ENCODE assay signal across 8 cellular contexts in genomic region chr14:64891839-64892375, GRCh38. TPM values are rescaled to one million over a fixed set of nuclear protein-coding genes. Genes with fewer than 3 reads are reported as not detected.
DNase-seq lines count a peak whose midpoint lies in the region; ATAC-seq, FAIRE-seq and TF ChIP-seq lines count a peak whose summit lies in the region.

No MANE protein-coding gene starts in this region.

- no peaks in the 10 kb centered on the region for H3K9me3 ChIP-seq in Panc1 (ENCODE audit: control insufficient read depth, insufficient read depth, low read depth, low read length)
- no peaks in the 10 kb centered on the region for H3K9me3 ChIP-seq in colonic mucosa

- peak; percentile 96 for FAIRE-seq in A204.1 (lab: Jason Lieb, UNC)

- intact Hi-C loops in Panc1 (cut with micrococcal nuclease; ENCODE audit: unreplicated experiment), result loop anchor here (5.0 kb wide), 2 partner anchors 70 to 220 kb away; no protein-coding TSS in a partner anchor
- intact Hi-C loops in colonic mucosa (cut with DNase I), result loop anchor here (5.0 kb wide), 2 partner anchors 70 to 220 kb away; no protein-coding TSS in a partner anchor

- POLR2A ChIA-PET in Panc1 (lab: Charles Lee), result interaction anchor here (0.7 kb wide), 1 partner anchor 10 kb away, joined by 3 read pairs; no protein-coding TSS in a partner anchor

- H3K4me3 ChIP-seq in Panc1 (ENCODE audit: low read depth in 2 of 2, low read length in 2 of 2) (no peak overlapping the region), colonic mucosa (no peak overlapping the region)

- ATAC-seq in Panc1 (peak; percentile 93), HG03196 (IDR thresholded peaks at IDR 0.05; ENCODE audit: unreplicated experiment) (no peak), GM21528 (IDR thresholded peaks at IDR 0.05; ENCODE audit: low FRiP score, unreplicated experiment) (no peak)

- in situ Hi-C loops in Panc1 (cut with HindIII; ENCODE audit: low pct_unique_long_range_greater_than_20kb, low sequenced_read_pairs), result no loop called here

- H3K27me3 ChIP-seq in Panc1 (ENCODE audit: control insufficient read depth, insufficient read depth, low read length) (peaks cover 9% of the 10 kb centered on the region), colonic mucosa (no peaks in the 10 kb centered on the region)

- BruUV-seq in Panc1 (replicated peaks; lab: Mats Ljungman, UMichigan), result no TSS peak

- H3K36me3 ChIP-seq in Panc1 (ENCODE audit: control insufficient read depth, insufficient read depth, low read length) (no peaks in the 10 kb centered on the region), colonic mucosa (no peaks in the 10 kb centered on the region)

- no peak overlapping the region for H3K9ac ChIP-seq in colonic mucosa (ENCODE audit: low read depth in 2 of 2, low read length in 2 of 2)

- CTCF ChIA-PET in Panc1 (lab: Charles Lee), result interaction anchor here (0.8 to 3.2 kb wide), 5 partner anchors 14 to 93 kb away, joined by 3 to 37 read pairs (median 3); no protein-coding TSS in a partner anchor

- H3K27ac ChIP-seq in Panc1 (ENCODE audit: low read length) (no peak overlapping the region), colonic mucosa (no peak overlapping the region)

- TF ChIP-seq CTCF in Panc1 (IDR thresholded peaks at IDR 0.05) (peak; percentile 40; the same call in 1 of the 2 replicates), colonic mucosa (IDR thresholded peaks at IDR 0.05) (peak; percentile 47)

- H3K4me1 ChIP-seq in Panc1 (ENCODE audit: control insufficient read depth, insufficient read depth, low read length) (no peaks in the 10 kb centered on the region), colonic mucosa (no peaks in the 10 kb centered on the region)

- DNase-seq in DMS79 treated with DMSO at 0.1 percent for 48 hours (lab: John Stamatoyannopoulos, UW) (peak; percentile 75), LHCN-M2 (ENCODE audit: low read depth) (peak; percentile 53), Panc1 (ENCODE audit: low read depth, low spot score) (no peak), colonic mucosa (peak; percentile 46), lung microvascular endothelial cell (ENCODE audit: low read depth in 2 of 2) (peak; percentile 74 to 84)

RNA-seq across cellular contexts. Expression of gene SPTB, which starts 12.2 kb away (rescaled TPM):
- not detected in 2 replicates for total RNA-seq in LHCN-M2 (2014; rRNA removed)
- 0.13 TPM for polyA plus RNA-seq in LHCN-M2 (2012)
- 0.13 TPM for total RNA-seq in Panc1 (2021; ENCODE audit: unreplicated experiment)
- not detected for polyA plus RNA-seq in Panc1 (2012; ENCODE audit: insufficient read length)
- total RNA-seq in colonic mucosa, result under 1 TPM; 0.42 to 0.52 TPM
- total RNA-seq in lung microvascular endothelial cell, result under 0.01 TPM in 2 replicates

RNA-seq across cellular contexts. Expression of gene CHURC1, which starts 22.3 kb away (rescaled TPM):
- total RNA-seq in LHCN-M2 (2014; rRNA removed) (52.8 and 55.4 TPM in 2 replicates), Panc1 (2021; ENCODE audit: unreplicated experiment) (55.6 TPM), colonic mucosa (10 to 100 TPM; 46.5 to 57.7 TPM), lung microvascular endothelial cell (31.2 and 37.1 TPM in 2 replicates)
- polyA plus RNA-seq in LHCN-M2 (2012), result 61.6 TPM
- polyA plus RNA-seq in Panc1 (2012; ENCODE audit: insufficient read length), result 43.6 TPM

RNA-seq across cellular contexts. Expression of gene GPX2, which starts 50.6 kb away (rescaled TPM):
- total RNA-seq in LHCN-M2 (2014; rRNA removed) (not detected in 2 replicates), Panc1 (2021; ENCODE audit: unreplicated experiment) (0.15 TPM), colonic mucosa (100 to 1,000 TPM; 489 to 682 TPM), lung microvascular endothelial cell (not detected in 2 replicates)
- 0.13 TPM for polyA plus RNA-seq in LHCN-M2 (2012)
- polyA plus RNA-seq in Panc1 (2012; ENCODE audit: insufficient read length), result not detected

Comparison
In these comparisons a context has a peak if more than half of its experiments do, and no peak if none do; other contexts are left out.
1. RNA of gene GPX2, which starts 50.6 kb away (total RNA-seq): 489 to 682 TPM in colonic mucosa; 0.15 TPM in Panc1 (single experiment), not detected in LHCN-M2 and not detected in lung microvascular endothelial cell; every median in the first group is over 100 times any median in the second.